In the genomic region with DNA sequence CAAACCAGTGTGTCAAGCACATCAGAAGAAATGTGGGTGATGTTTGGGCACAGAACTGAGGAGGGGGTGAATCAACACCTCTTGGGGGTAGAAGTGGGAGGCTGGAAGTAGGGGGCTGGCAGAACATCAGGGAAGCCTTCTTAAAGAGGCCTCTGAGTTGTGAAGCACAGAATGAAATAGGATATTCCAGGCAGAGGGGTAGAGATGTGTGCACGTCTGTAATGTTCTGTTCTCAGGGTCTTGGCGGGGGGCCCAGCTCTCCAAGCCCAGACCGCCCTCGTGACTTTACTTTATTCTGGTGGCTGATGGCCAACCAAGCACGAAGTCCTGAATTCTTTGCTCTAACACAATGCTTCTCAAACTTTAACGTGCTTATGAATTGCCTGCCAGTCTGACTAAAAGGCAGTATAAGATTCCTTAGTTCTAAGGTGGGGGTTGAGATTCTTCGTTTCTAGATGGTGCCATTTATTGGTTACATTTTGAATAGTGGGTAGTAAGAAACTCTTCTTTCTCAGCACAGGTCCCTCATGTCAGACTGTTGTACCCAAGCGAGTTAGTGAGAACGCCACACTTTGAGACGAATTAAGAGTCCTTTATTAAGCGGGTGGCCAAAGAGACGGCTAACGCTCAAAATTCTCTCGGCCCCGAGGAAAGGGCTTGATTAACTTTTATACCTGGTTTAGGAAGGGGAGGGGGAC, we compare ENCODE assay signal across 12 cellular contexts. TPM values are rescaled to one million over a fixed set of nuclear protein-coding genes. Genes with fewer than 3 reads are reported as not detected.
DNase-seq lines count a peak whose midpoint lies in the region; ATAC-seq and TF ChIP-seq lines count a peak whose summit lies in the region.
"Had no signal": no experiment of that assay in that cellular context is flagged by ENCODE, and none has a peak within 500 bp of the region (broad histone marks: within the 10 kb centered on the region; RNA-seq: fewer than 3 reads in every experiment).

No MANE protein-coding gene starts in this region.

- no peak for TF ChIP-seq CTCF in GM23338 (conservative IDR thresholded peaks at IDR 0.05; ENCODE audit: low read depth in 2 of 2)

- DNase-seq in GM23338 (ENCODE audit: low spot score) (no peak), brain pericyte (ENCODE audit: low read depth, low spot score) (peak; percentile 42), pulmonary artery endothelial cell (ENCODE audit: low read depth, low spot score) (peak; percentile 37), SKM-1 (lab: John Stamatoyannopoulos, UW; ENCODE audit: unreplicated experiment) (no peak)
- DNase-seq: activated B cell treated with CpG ODN at 0.5 μM for 24 hours, MG63 had no signal

- H3K4me3 Mint-ChIP-seq in GM23338: peak overlapping the region; percentile 64
- H3K4me3 Mint-ChIP-seq: activated B cell treated with CpG ODN at 0.5 μM for 24 hours; activated naive CD8-positive, alpha-beta T cell had no signal

- no peaks in the 10 kb centered on the region for H3K9me2 ChIP-seq in GM23338 (ENCODE audit: insufficient read depth)

- H2AFZ ChIP-seq in GM23338: no peak overlapping the region

- peak; percentile 37 for ATAC-seq in GM23338
- no peak for ATAC-seq in GM18519 (IDR thresholded peaks at IDR 0.05; ENCODE audit: low FRiP score, unreplicated experiment)
- no peak for ATAC-seq in HG03565 (IDR thresholded peaks at IDR 0.05; ENCODE audit: unreplicated experiment)
- no peak for ATAC-seq in GM18909 (IDR thresholded peaks at IDR 0.05; ENCODE audit: poor library complexity, unreplicated experiment)

- no peaks in the 10 kb centered on the region for H3K36me3 ChIP-seq in GM23338 (ENCODE audit: insufficient read depth)
- H3K36me3 ChIP-seq in iPS-15b (ENCODE audit: control insufficient read depth, insufficient read depth, low read length): no peaks in the 10 kb centered on the region
- H3K36me3 ChIP-seq: MG63 had no signal

- H3K9me3 ChIP-seq in iPS-15b (ENCODE audit: control insufficient read depth, insufficient read depth, low read length): no peaks in the 10 kb centered on the region
- H3K9me3 ChIP-seq: MG63 had no signal

- no peaks in the 10 kb centered on the region for H3K9me3 Mint-ChIP-seq in GM23338
- H3K9me3 Mint-ChIP-seq: activated B cell treated with CpG ODN at 0.5 μM for 24 hours had no signal

- H3F3A ChIP-seq in GM23338 (replicated peaks; ENCODE audit: low read depth): no peaks in the 10 kb centered on the region

- no peak overlapping the region for H3K27ac ChIP-seq in GM23338 (ENCODE audit: low read depth)

- no peak overlapping the region for H3K9ac ChIP-seq in iPS-15b (ENCODE audit: low read depth, low read length)

- H3K27me3 Mint-ChIP-seq in GM23338 (ENCODE audit: insufficient read depth, low read depth, poor library complexity): peaks cover 10% of the 10 kb centered on the region
- H3K27me3 Mint-ChIP-seq: activated B cell treated with CpG ODN at 0.5 μM for 24 hours; activated naive CD8-positive, alpha-beta T cell had no signal

- no peaks in the 10 kb centered on the region for H3K36me3 Mint-ChIP-seq in GM23338 (ENCODE audit: low read depth)
- H3K36me3 Mint-ChIP-seq: activated naive CD8-positive, alpha-beta T cell had no signal

- H4K20me1 ChIP-seq in GM23338 (replicated peaks; ENCODE audit: insufficient read depth): peaks cover 46% of the 10 kb centered on the region

- H3K4me3 ChIP-seq in GM23338: peak overlapping the region; percentile 40; the same call in 1 of the 2 replicates
- H3K4me3 ChIP-seq in iPS-15b (ENCODE audit: low read depth, low read length): peak overlapping the region; percentile 18
- H3K4me3 ChIP-seq: MG63 had no signal

- H3K27ac Mint-ChIP-seq in GM23338: no peak overlapping the region
- H3K27ac Mint-ChIP-seq: activated B cell treated with CpG ODN at 0.5 μM for 24 hours; activated naive CD8-positive, alpha-beta T cell had no signal

- peaks cover 42% of the 10 kb centered on the region for H3K4me1 ChIP-seq in GM23338 (ENCODE audit: insufficient read depth)
- peaks cover 21% of the 10 kb centered on the region for H3K4me1 ChIP-seq in iPS-15b (ENCODE audit: control insufficient read depth, insufficient read depth, low read length)

- H3K4me2 ChIP-seq in GM23338: peak overlapping the region; percentile 75

- peaks cover 63% of the 10 kb centered on the region for H3K4me1 Mint-ChIP-seq in GM23338

- H3K27me3 ChIP-seq in GM23338 (ENCODE audit: insufficient read depth) (peaks cover 16% of the 10 kb centered on the region), iPS-15b (ENCODE audit: control insufficient read depth, insufficient read depth, low read length) (peaks cover 19% of the 10 kb centered on the region)
- H3K27me3 ChIP-seq: MG63 had no signal

- peaks cover 31% of the 10 kb centered on the region for H3K79me2 ChIP-seq in GM23338 (replicated peaks; ENCODE audit: insufficient read depth)

TF ChIP-seq in GM23338, 12 proteins besides CTCF, POLR2A, EP300 and RAD21:
- TF ChIP-seq EZH2phosphoT487 (IDR thresholded peaks at IDR 0.05; ENCODE audit: unreplicated experiment) (no peak), JUNB (IDR thresholded peaks at IDR 0.05; ENCODE audit: unreplicated experiment) (no peak), EZH2 (IDR thresholded peaks at IDR 0.05; ENCODE audit: low read depth, unreplicated experiment) (no peak), NANOG (IDR thresholded peaks at IDR 0.05; ENCODE audit: borderline replicate concordance) (no peak), ZNF114 (CRISPR knock-in tag; IDR thresholded peaks at IDR 0.05) (no peak), CREB1 (CRISPR knock-in tag; IDR thresholded peaks at IDR 0.05; ENCODE audit: low read depth) (no peak)
- TF ChIP-seq, protein P1, sequence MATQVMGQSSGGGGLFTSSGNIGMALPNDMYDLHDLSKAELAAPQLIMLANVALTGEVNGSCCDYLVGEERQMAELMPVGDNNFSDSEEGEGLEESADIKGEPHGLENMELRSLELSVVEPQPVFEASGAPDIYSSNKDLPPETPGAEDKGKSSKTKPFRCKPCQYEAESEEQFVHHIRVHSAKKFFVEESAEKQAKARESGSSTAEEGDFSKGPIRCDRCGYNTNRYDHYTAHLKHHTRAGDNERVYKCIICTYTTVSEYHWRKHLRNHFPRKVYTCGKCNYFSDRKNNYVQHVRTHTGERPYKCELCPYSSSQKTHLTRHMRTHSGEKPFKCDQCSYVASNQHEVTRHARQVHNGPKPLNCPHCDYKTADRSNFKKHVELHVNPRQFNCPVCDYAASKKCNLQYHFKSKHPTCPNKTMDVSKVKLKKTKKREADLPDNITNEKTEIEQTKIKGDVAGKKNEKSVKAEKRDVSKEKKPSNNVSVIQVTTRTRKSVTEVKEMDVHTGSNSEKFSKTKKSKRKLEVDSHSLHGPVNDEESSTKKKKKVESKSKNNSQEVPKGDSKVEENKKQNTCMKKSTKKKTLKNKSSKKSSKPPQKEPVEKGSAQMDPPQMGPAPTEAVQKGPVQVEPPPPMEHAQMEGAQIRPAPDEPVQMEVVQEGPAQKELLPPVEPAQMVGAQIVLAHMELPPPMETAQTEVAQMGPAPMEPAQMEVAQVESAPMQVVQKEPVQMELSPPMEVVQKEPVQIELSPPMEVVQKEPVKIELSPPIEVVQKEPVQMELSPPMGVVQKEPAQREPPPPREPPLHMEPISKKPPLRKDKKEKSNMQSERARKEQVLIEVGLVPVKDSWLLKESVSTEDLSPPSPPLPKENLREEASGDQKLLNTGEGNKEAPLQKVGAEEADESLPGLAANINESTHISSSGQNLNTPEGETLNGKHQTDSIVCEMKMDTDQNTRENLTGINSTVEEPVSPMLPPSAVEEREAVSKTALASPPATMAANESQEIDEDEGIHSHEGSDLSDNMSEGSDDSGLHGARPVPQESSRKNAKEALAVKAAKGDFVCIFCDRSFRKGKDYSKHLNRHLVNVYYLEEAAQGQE (IDR thresholded peaks at IDR 0.05; ENCODE audit: unreplicated experiment): no peak

RNA-seq across cellular contexts. Expression of gene PRXL2A, which starts 8.2 kb away (rescaled TPM):
- total RNA-seq in GM23338 (2014; rRNA removed; shearing (Covaris generic)): 31.8 and 40.1 TPM in 2 replicates
- 46.8 and 51.7 TPM in 2 replicates for polyA plus RNA-seq in GM23338 (2016; fragmentation: Nextera tagmentation; extraction: Ambion mirVana)
- 87.0 and 219 TPM in 2 replicates for total RNA-seq in pulmonary artery endothelial cell

RNA-seq across cellular contexts. Expression of gene TSPAN14, which starts 37.6 kb away (rescaled TPM):
- total RNA-seq in GM23338 (2014; rRNA removed; shearing (Covaris generic)): 31.8 and 40.7 TPM in 2 replicates
- polyA plus RNA-seq in GM23338 (2016; fragmentation: Nextera tagmentation; extraction: Ambion mirVana): 17.1 and 17.9 TPM in 2 replicates
- total RNA-seq in pulmonary artery endothelial cell: 88.0 and 124 TPM in 2 replicates

RNA-seq across cellular contexts. Expression of gene DYDC2, which starts 60.0 kb away (rescaled TPM):
- total RNA-seq in GM23338 (2014; rRNA removed; shearing (Covaris generic)): 1.7 and 8.1 TPM in 2 replicates
- polyA plus RNA-seq in GM23338 (2016; fragmentation: Nextera tagmentation; extraction: Ambion mirVana): 9.0 and 10.3 TPM in 2 replicates
- not detected in 2 replicates for total RNA-seq in pulmonary artery endothelial cell
- total RNA-seq: activated B cell treated with CpG ODN at 0.5 μM for 24 hours, glomerular endothelial cell had no signal

RNA-seq across cellular contexts. Expression of gene DYDC1, which starts 60.0 kb away (rescaled TPM):
- total RNA-seq in GM23338 (2014; rRNA removed; shearing (Covaris generic)): 2.1 TPM in 1 of 2 replicates, not detected in the other
- polyA plus RNA-seq in GM23338 (2016; fragmentation: Nextera tagmentation; extraction: Ambion mirVana): 1.7 TPM in 1 of 2 replicates, not detected in the other
- total RNA-seq in pulmonary artery endothelial cell: not detected in 2 replicates
- total RNA-seq: activated B cell treated with CpG ODN at 0.5 μM for 24 hours, glomerular endothelial cell had no signal

Comparison
In these comparisons a context has a peak if more than half of its experiments do, and no peak if none do; other contexts are left out.
1. DNase-seq: peak in brain pericyte (single experiment) and pulmonary artery endothelial cell (single experiment); none in GM23338 (single experiment) and SKM-1 (single experiment).